In the genomic region with DNA sequence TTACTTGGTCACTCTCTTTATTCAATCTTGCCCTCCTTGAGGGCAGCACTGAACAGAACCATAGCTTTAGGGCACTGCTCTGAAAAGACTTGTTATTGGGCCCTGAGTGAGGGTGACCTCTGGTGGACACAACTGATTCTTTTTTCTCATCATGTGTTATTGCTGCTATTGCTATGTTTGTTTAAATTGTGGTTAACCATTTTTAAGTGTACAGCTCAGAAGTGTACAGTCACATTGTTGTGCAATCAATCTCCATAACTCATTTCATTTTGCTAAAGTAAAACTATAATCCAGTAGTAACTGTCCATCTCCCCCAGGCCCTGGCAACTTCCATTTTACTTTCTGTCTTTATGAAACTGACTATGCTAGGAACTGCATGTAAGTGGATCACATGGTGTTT, we compare ENCODE assay signal across 1 cellular context.
TF ChIP-seq lines count a peak whose summit lies in the region.

No MANE protein-coding gene starts in this region.

TF ChIP-seq in GM12878, 131 proteins besides CTCF, POLR2A, EP300 and RAD21 (continued from another document):
- TF ChIP-seq, protein P1, sequence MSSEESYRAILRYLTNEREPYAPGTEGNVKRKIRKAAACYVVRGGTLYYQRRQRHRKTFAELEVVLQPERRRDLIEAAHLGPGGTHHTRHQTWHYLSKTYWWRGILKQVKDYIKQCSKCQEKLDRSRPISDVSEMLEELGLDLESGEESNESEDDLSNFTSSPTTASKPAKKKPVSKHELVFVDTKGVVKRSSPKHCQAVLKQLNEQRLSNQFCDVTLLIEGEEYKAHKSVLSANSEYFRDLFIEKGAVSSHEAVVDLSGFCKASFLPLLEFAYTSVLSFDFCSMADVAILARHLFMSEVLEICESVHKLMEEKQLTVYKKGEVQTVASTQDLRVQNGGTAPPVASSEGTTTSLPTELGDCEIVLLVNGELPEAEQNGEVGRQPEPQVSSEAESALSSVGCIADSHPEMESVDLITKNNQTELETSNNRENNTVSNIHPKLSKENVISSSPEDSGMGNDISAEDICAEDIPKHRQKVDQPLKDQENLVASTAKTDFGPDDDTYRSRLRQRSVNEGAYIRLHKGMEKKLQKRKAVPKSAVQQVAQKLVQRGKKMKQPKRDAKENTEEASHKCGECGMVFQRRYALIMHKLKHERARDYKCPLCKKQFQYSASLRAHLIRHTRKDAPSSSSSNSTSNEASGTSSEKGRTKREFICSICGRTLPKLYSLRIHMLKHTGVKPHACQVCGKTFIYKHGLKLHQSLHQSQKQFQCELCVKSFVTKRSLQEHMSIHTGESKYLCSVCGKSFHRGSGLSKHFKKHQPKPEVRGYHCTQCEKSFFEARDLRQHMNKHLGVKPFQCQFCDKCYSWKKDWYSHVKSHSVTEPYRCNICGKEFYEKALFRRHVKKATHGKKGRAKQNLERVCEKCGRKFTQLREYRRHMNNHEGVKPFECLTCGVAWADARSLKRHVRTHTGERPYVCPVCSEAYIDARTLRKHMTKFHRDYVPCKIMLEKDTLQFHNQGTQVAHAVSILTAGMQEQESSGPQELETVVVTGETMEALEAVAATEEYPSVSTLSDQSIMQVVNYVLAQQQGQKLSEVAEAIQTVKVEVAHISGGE (CRISPR knock-in tag; IDR thresholded peaks at IDR 0.05), result no peak
- TF ChIP-seq TCF3 (IDR thresholded peaks at IDR 0.05; ENCODE audit: borderline replicate concordance, insufficient read depth, low read depth, low read length) (no peak), YY1 (IDR thresholded peaks at IDR 0.05; ENCODE audit: low read depth, low read length) (0 out of 2 replicates have a peak, but pooled peaks have one; percentile 14), SREBF2 (IDR thresholded peaks at IDR 0.05; ENCODE audit: low read length) (no peak), RUNX3 (IDR thresholded peaks at IDR 0.05; ENCODE audit: low read length) (peak; percentile 83)
